Comparison of ENCODE assay signal across 32 cellular contexts in genomic region chr14:52939427-52939826, GRCh38. TPM values are rescaled to one million over a fixed set of nuclear protein-coding genes. Genes with fewer than 3 reads are reported as not detected.
"Had no signal": no experiment of that assay in that cellular context is flagged by ENCODE, and none has a peak within 500 bp of the region (broad histone marks: within the 10 kb centered on the region; RNA-seq: fewer than 3 reads in every experiment).

No MANE protein-coding gene starts in this region.

- H3K4me1 ChIP-seq: breast epithelium, SJSA1 had no signal

- H3K9me3 ChIP-seq: adrenal gland, body of pancreas, breast epithelium, Peyer's patch, SJSA1, SK-N-SH had no signal

- DNase-seq: activated CD4-positive, alpha-beta T cell treated with anti-CD3 and anti-CD28 coated beads, Interleukin-2, amount 10 ng/mL, durations not matched to agents 24 days and 14 days; activated CD4-positive, alpha-beta T cell treated with anti-CD3 and anti-CD28 coated beads, Interleukin-2, amount 50 U/mL, for 4 hours; activated CD8-positive, alpha-beta T cell treated with anti-CD3 and anti-CD28 coated beads, Interleukin-2, amount 10 ng/mL, durations not matched to agents 7 days and 5 days; activated gamma-delta T cell treated with Interleukin-2 at 50 U/mL for 16 hours; activated naive CD4-positive, alpha-beta T cell treated with anti-CD3 and anti-CD28 coated beads for 36 hours; activated T-cell treated with anti-CD3 and anti-CD28 coated beads, Interleukin-2, amount 50 U/mL, for 24 hours; adrenal gland; body of pancreas; NCI-H1092 treated with DMSO at 0.1 percent for 48 hours; NCI-H1417; NCI-H146; NCI-H187; NCI-H2029 treated with DMSO at 0.1 percent for 48 hours; NCI-H2107; NCI-H2171; NCI-H510A; NCI-H526; NCI-H748 treated with DMSO at 0.1 percent for 48 hours; NK-92 treated with Interleukin-12 subunit alpha and Interleukin-12 subunit beta, amount 100 ng/mL, for 24 hours; PC-3; Peyer's patch; RPMI8226; SHP77 treated with DMSO at 0.1 percent for 48 hours; SK-N-SH had no signal

- H3K4me3 Mint-ChIP-seq: activated CD4-positive, alpha-beta T cell treated with anti-CD3 and anti-CD28 coated beads, Interleukin-2, amount 10 ng/mL, durations not matched to agents 24 days and 14 days; activated CD8-positive, alpha-beta T cell treated with anti-CD3 and anti-CD28 coated beads, Interleukin-2, amount 10 ng/mL, durations not matched to agents 7 days and 5 days; activated naive CD4-positive, alpha-beta T cell treated with anti-CD3 and anti-CD28 coated beads for 36 hours; activated T-cell treated with anti-CD3 and anti-CD28 coated beads, Interleukin-2, amount 50 U/mL, for 24 hours; T-helper 1 cell treated with Interleukin-12 subunit alpha and Interleukin-12 subunit beta and Interleukin-4 antibody, amounts not matched to agents 30 μg/mL and 1 μg/mL, for 36 hours; T-helper 2 cell treated with Interferon-gamma antibody and Interleukin-4, amounts not matched to agents 5 μg/mL and 100 μg/mL, for 36 hours had no signal

- H3K27ac ChIP-seq: adrenal gland, body of pancreas, breast epithelium, Peyer's patch, SJSA1 had no signal

- H3K4me2 ChIP-seq: SK-N-SH had no signal

- H3K4me1 Mint-ChIP-seq: activated CD4-positive, alpha-beta T cell treated with anti-CD3 and anti-CD28 coated beads, Interleukin-2, amount 10 ng/mL, durations not matched to agents 24 days and 14 days had no signal

- ATAC-seq: activated CD8-positive, alpha-beta T cell treated with anti-CD3 and anti-CD28 coated beads, Interleukin-2, amount 10 ng/mL, durations not matched to agents 7 days and 5 days; activated naive CD4-positive, alpha-beta T cell treated with anti-CD3 and anti-CD28 coated beads, Interleukin-2, amount 50 U/mL, for 72 hours; body of pancreas; PC-3 had no signal

- H3K9me2 ChIP-seq: SK-N-SH had no signal

- H3K9ac ChIP-seq: SK-N-SH had no signal

- H3K36me3 ChIP-seq: adrenal gland, breast epithelium, Peyer's patch had no signal

- H3K4me3 ChIP-seq: adrenal gland, body of pancreas, breast epithelium, Peyer's patch, SJSA1 had no signal

- H3K9me3 Mint-ChIP-seq: activated CD4-positive, alpha-beta T cell treated with anti-CD3 and anti-CD28 coated beads, Interleukin-2, amount 10 ng/mL, durations not matched to agents 24 days and 14 days; activated naive CD4-positive, alpha-beta T cell treated with anti-CD3 and anti-CD28 coated beads for 36 hours; activated naive CD4-positive, alpha-beta T cell treated with anti-CD3 and anti-CD28 coated beads, Interleukin-2, amount 50 U/mL, for 72 hours; activated T-cell treated with anti-CD3 and anti-CD28 coated beads, Interleukin-2, amount 50 U/mL, for 24 hours; activated T-helper 2 cell treated with anti-CD3 and anti-CD28 coated beads, Interferon-gamma antibody, Interleukin-2, Interleukin-4, amounts not matched to agents 10 μg/mL and 5 μg/mL and 100 μg/mL, durations not matched to agents 14 hours and 24 hours and 36 hours; T-helper 1 cell treated with Interleukin-12 subunit alpha and Interleukin-12 subunit beta and Interleukin-4 antibody, amounts not matched to agents 30 μg/mL and 1 μg/mL, for 36 hours; T-helper 2 cell treated with Interferon-gamma antibody and Interleukin-4, amounts not matched to agents 5 μg/mL and 100 μg/mL, for 36 hours had no signal

- FAIRE-seq: astrocyte, TTC549 had no signal

- H3K27me3 ChIP-seq: adrenal gland, body of pancreas, breast epithelium, Peyer's patch, SJSA1 had no signal

- H3K27ac Mint-ChIP-seq: activated CD4-positive, alpha-beta T cell treated with anti-CD3 and anti-CD28 coated beads, Interleukin-2, amount 10 ng/mL, durations not matched to agents 24 days and 14 days; activated CD8-positive, alpha-beta T cell treated with anti-CD3 and anti-CD28 coated beads, Interleukin-2, amount 10 ng/mL, durations not matched to agents 7 days and 5 days; activated naive CD4-positive, alpha-beta T cell treated with anti-CD3 and anti-CD28 coated beads for 36 hours; activated naive CD4-positive, alpha-beta T cell treated with anti-CD3 and anti-CD28 coated beads, Interleukin-2, amount 50 U/mL, for 72 hours; activated T-cell treated with anti-CD3 and anti-CD28 coated beads, Interleukin-2, amount 50 U/mL, for 24 hours; activated T-helper 2 cell treated with anti-CD3 and anti-CD28 coated beads, Interferon-gamma antibody, Interleukin-2, Interleukin-4, amounts not matched to agents 10 μg/mL and 5 μg/mL and 100 μg/mL, durations not matched to agents 14 hours and 24 hours and 36 hours; T-helper 1 cell treated with Interleukin-12 subunit alpha and Interleukin-12 subunit beta and Interleukin-4 antibody, amounts not matched to agents 30 μg/mL and 1 μg/mL, for 36 hours; T-helper 2 cell treated with Interferon-gamma antibody and Interleukin-4, amounts not matched to agents 5 μg/mL and 100 μg/mL, for 36 hours had no signal

- H3K36me3 Mint-ChIP-seq: activated naive CD4-positive, alpha-beta T cell treated with anti-CD3 and anti-CD28 coated beads, Interleukin-2, amount 50 U/mL, for 72 hours had no signal

RNA-seq across cellular contexts. Expression of gene FERMT2, which starts 11.4 kb away (rescaled TPM):
- total RNA-seq: activated CD8-positive, alpha-beta T cell treated with anti-CD3 and anti-CD28 coated beads, Interleukin-2, amount 10 ng/mL, durations not matched to agents 7 days and 5 days had no signal
